1 cellular context compared by ENCODE assay signal in genomic region chr15:64808785-64809453, GRCh38.
A peak's percentile ranks its signal among the peaks of the same experiment; 100 is the strongest.
TF ChIP-seq lines count a peak whose summit lies in the region.

No MANE protein-coding gene starts in this region.

TF ChIP-seq in GM23338, 12 proteins besides CTCF, POLR2A, EP300 and RAD21 (continued from another document):
- TF ChIP-seq ZNF462 (CRISPR knock-in tag; IDR thresholded peaks at IDR 0.05) (no peak), EZH2phosphoT487 (IDR thresholded peaks at IDR 0.05; ENCODE audit: unreplicated experiment) (no peak), ETS1 (IDR thresholded peaks at IDR 0.05) (peak; percentile 79), CREB1 (CRISPR knock-in tag; IDR thresholded peaks at IDR 0.05; ENCODE audit: low read depth) (peak; percentile 28; the same call in 1 of the 2 replicates), EZH2 (IDR thresholded peaks at IDR 0.05; ENCODE audit: low read depth, unreplicated experiment) (no peak), POLR2AphosphoS5 (IDR thresholded peaks at IDR 0.05; ENCODE audit: low read depth) (peak; percentile 58), REST (IDR thresholded peaks at IDR 0.05; ENCODE audit: unreplicated experiment) (peak; percentile 5)
